Comparison of ENCODE assay signal across 12 cellular contexts in genomic region chr5:10789021-10789420, GRCh38. TPM values are rescaled to one million over a fixed set of nuclear protein-coding genes. Genes with fewer than 3 reads are reported as not detected.
A peak's percentile ranks its signal among the peaks of the same experiment; 100 is the strongest.
DNase-seq lines count a peak whose midpoint lies in the region; ATAC-seq and TF ChIP-seq lines count a peak whose summit lies in the region.
"Had no signal": no experiment of that assay in that cellular context is flagged by ENCODE, and none has a peak within 500 bp of the region (broad histone marks: within the 10 kb centered on the region; RNA-seq: fewer than 3 reads in every experiment).

No MANE protein-coding gene starts in this region.

- H3K4me3 ChIP-seq in IMR-90 (ENCODE audit: insufficient read depth, low read depth, low read length) (no peak overlapping the region), mesodermal cell (ENCODE audit: extremely low read depth, insufficient read depth, low read length, poor library complexity, severe bottlenecking) (no peak overlapping the region), aorta (ENCODE audit: low read length in 2 of 2) (no peak overlapping the region), HAP-1 (no peak overlapping the region)
- H3K4me3 ChIP-seq: dorsolateral prefrontal cortex had no signal

- H3K9me3 ChIP-seq in IMR-90 (ENCODE audit: control insufficient read depth, insufficient read depth, low read length) (no peaks in the 10 kb centered on the region), mesodermal cell (ENCODE audit: control insufficient read depth, low read length) (no peaks in the 10 kb centered on the region), aorta (ENCODE audit: control insufficient read depth, low read length) (no peaks in the 10 kb centered on the region), HAP-1 (no peaks in the 10 kb centered on the region)

- no peak for TF ChIP-seq CTCF in IMR-90 (conservative IDR thresholded peaks at IDR 0.05; ENCODE audit: low read depth, low read length)

- H3K27ac ChIP-seq in IMR-90 (ENCODE audit: insufficient read depth, low read length) (peak overlapping the region; percentile 79; the same call in 1 of the 2 replicates), mesodermal cell (ENCODE audit: low read depth, low read length, severe bottlenecking) (peak overlapping the region; percentile 78), aorta (ENCODE audit: low read depth in 1 of 2, low read length in 2 of 2) (no peak overlapping the region)
- H3K27ac ChIP-seq: KMS-11 had no signal

- H4K5ac ChIP-seq in IMR-90 (ENCODE audit: low read depth, low read length) = peak overlapping the region; percentile 19; the same call in 1 of the 2 replicates

- peak overlapping the region; percentile 86 for H2BK20ac ChIP-seq in IMR-90 (ENCODE audit: low read depth, low read length)

- intact Hi-C loops in IMR-90 (cut with micrococcal nuclease) (no loop called here), aorta (cut with DNase I) (no loop called here)

- H2BK120ac ChIP-seq in IMR-90 (ENCODE audit: low read depth, low read length) = peak overlapping the region; percentile 84

- peak overlapping the region; percentile 78 for H4K91ac ChIP-seq in IMR-90 (ENCODE audit: insufficient read depth, low read depth, low read length)

- CTCF ChIA-PET in IMR-90 (lab: Yijun Ruan, JAX) = interaction anchor here (0.9 kb wide), 1 partner anchor 17 kb away, joined by 3 read pairs; no protein-coding TSS in a partner anchor

- peaks cover 11% of the 10 kb centered on the region for H3K9me1 ChIP-seq in IMR-90 (ENCODE audit: insufficient read depth, low read length)

- BruUV-seq in IMR-90 (replicated peaks; lab: Mats Ljungman, UMichigan) = no TSS peak

- H3K9ac ChIP-seq in IMR-90 (ENCODE audit: low read depth, low read length) = no peak overlapping the region
- H3K9ac ChIP-seq: KMS-11 had no signal

- H2BK5ac ChIP-seq in IMR-90 (ENCODE audit: low read depth, low read length, poor library complexity, severe bottlenecking) = peak overlapping the region; percentile 68

- WGBS in IMR-90 (ENCODE audit: extremely low coverage in 2 of 2, insufficient read length in 1 of 2), 2 experiments = no CpG with 5 or more reads among the region's 3 CpGs
- 63 to 100% methylated on average over 1 to 2 of the region's 3 CpGs for WGBS in mesodermal cell (ENCODE audit: insufficient coverage in 2 of 2), 2 experiments
- WGBS in aorta, 2 donors = 44 to 48% methylated on average over 3 of the region's 3 CpGs

- H3K56ac ChIP-seq in IMR-90 (ENCODE audit: extremely low read depth, insufficient read depth, low read length) = peak overlapping the region; percentile 84; the same call in 1 of the 2 replicates

- POLR2A ChIA-PET in IMR-90 (lab: Charles Lee; ENCODE audit: unreplicated experiment) = no interaction called here

- H3K23ac ChIP-seq in IMR-90 (ENCODE audit: low read depth, low read length) = peak overlapping the region; percentile 27

- H2AK9ac ChIP-seq in IMR-90 (replicated peaks; ENCODE audit: low read depth, low read length, poor library complexity) = peak overlapping the region; percentile 25

- TF ChIP-seq RAD21 in IMR-90 (IDR thresholded peaks at IDR 0.05; ENCODE audit: low read length) = no peak; the same call in 1 of the 2 replicates

- H4K20me1 ChIP-seq in IMR-90 (ENCODE audit: insufficient read depth, low read length) = no peaks in the 10 kb centered on the region

- in situ Hi-C loops in IMR-90 (cut with MboI; ENCODE audit: low sequenced_read_pairs) = no loop called here
- in situ Hi-C loops in HAP-1 (cut with MboI; ENCODE audit: low sequenced_read_pairs) = no loop called here
- in situ Hi-C loops in KBM-7 (cut with MboI; ENCODE audit: low pct_unique_long_range_greater_than_20kb, low sequenced_read_pairs) = no loop called here

- peaks cover 11% of the 10 kb centered on the region for H3K4me1 ChIP-seq in IMR-90 (ENCODE audit: control insufficient read depth, insufficient read depth, low read length)
- peaks cover 26% of the 10 kb centered on the region for H3K4me1 ChIP-seq in mesodermal cell (ENCODE audit: control insufficient read depth, insufficient read depth, low read length, poor library complexity, severe bottlenecking)
- H3K4me1 ChIP-seq in aorta (ENCODE audit: control insufficient read depth in 1 of 2, insufficient read depth in 2 of 2, low read length in 2 of 2) = no peaks in the 10 kb centered on the region
- H3K4me1 ChIP-seq in HAP-1 = no peaks in the 10 kb centered on the region

- DNase-seq in IMR-90 (peak; percentile 92), brain pericyte (ENCODE audit: low read depth, low spot score) (peak; percentile 37), aorta (no peak), HAP-1 (ENCODE audit: low spot score in 2 of 2) (no peak), KBM-7 (no peak), DMS 273 treated with DMSO at 0.1 percent for 48 hours (lab: John Stamatoyannopoulos, UW) (no peak)
- DNase-seq: activated CD4-positive, alpha-beta T cell treated with anti-CD3 and anti-CD28 coated beads, Interleukin-2, amount 10 ng/mL, durations not matched to agents 24 days and 14 days; activated naive CD4-positive, alpha-beta T cell treated with Interleukin-2 at 50 U/mL for 16 hours; DND-41 had no signal

- 0 out of 2 replicates have a peak overlapping the region, but pooled peaks have one; percentile 6 for H3K4me2 ChIP-seq in IMR-90 (ENCODE audit: low read depth, low read length)
- H3K4me2 ChIP-seq: KMS-11 had no signal

- H2AFZ ChIP-seq in IMR-90 (replicated peaks; ENCODE audit: low read length, poor library complexity) = no peak overlapping the region

- no peaks in the 10 kb centered on the region for H3K27me3 ChIP-seq in IMR-90 (ENCODE audit: control insufficient read depth, insufficient read depth, low read length)
- H3K27me3 ChIP-seq in aorta (ENCODE audit: control insufficient read depth in 1 of 2, insufficient read depth in 2 of 2, low read length in 1 of 2) = no peaks in the 10 kb centered on the region
- H3K27me3 ChIP-seq in HAP-1 (ENCODE audit: low read depth) = no peaks in the 10 kb centered on the region
- H3K27me3 ChIP-seq: dorsolateral prefrontal cortex had no signal

- dilution Hi-C loops in IMR-90 (cut with HindIII; ENCODE audit: low sequenced_read_pairs, unreplicated experiment) = no loop called here

- H4K8ac ChIP-seq in IMR-90 (ENCODE audit: low read depth in 2 of 2, low read length in 2 of 2) = peak overlapping the region; percentile 9 to 73; a peak in 2 of 4 replicates

- peak overlapping the region; percentile 98 for H2BK15ac ChIP-seq in IMR-90 (ENCODE audit: low read depth, low read length)

- H3K36me3 ChIP-seq in IMR-90 (ENCODE audit: control insufficient read depth, insufficient read depth, low read length) (no peaks in the 10 kb centered on the region), mesodermal cell (ENCODE audit: control insufficient read depth, insufficient read depth, low read length) (no peaks in the 10 kb centered on the region), aorta (ENCODE audit: control insufficient read depth in 1 of 2, insufficient read depth in 2 of 2, low read length in 1 of 2) (no peaks in the 10 kb centered on the region), HAP-1 (replicated peaks) (no peaks in the 10 kb centered on the region)

- peak overlapping the region; percentile 50 for H3K18ac ChIP-seq in IMR-90 (ENCODE audit: low read depth, low read length)

- peak; percentile 85 for ATAC-seq in IMR-90 (ENCODE audit: low read depth)
- peak; percentile 64 for ATAC-seq in aorta (ENCODE audit: low FRiP score)

- peak overlapping the region; percentile 89 for H2AK5ac ChIP-seq in IMR-90 (ENCODE audit: low read depth, low read length)

- H3K14ac ChIP-seq in IMR-90 (replicated peaks; ENCODE audit: low read depth, low read length) = peak overlapping the region; percentile 70; the same call in 1 of the 2 replicates

- no peak for TF ChIP-seq POLR2A in IMR-90 (IDR thresholded peaks at IDR 0.05; ENCODE audit: low read depth, low read length)

- peak overlapping the region; percentile 79 for H3K4ac ChIP-seq in IMR-90 (ENCODE audit: low read depth, low read length)

- H3K79me1 ChIP-seq in IMR-90 (ENCODE audit: low read depth in 1 of 2, low read length in 2 of 2) = no peaks in the 10 kb centered on the region; a peak in 1 of 4 replicates

TF ChIP-seq in IMR-90, 13 proteins besides CTCF, POLR2A, EP300 and RAD21:
- TF ChIP-seq BHLHE40 (IDR thresholded peaks at IDR 0.05; ENCODE audit: low read depth, low read length) (peak; percentile 48), FOS (IDR thresholded peaks at IDR 0.05; ENCODE audit: low read depth, low read length) (peak; percentile 83), MAZ (IDR thresholded peaks at IDR 0.05; ENCODE audit: borderline replicate concordance, low read depth, low read length) (peak; percentile 39; the same call in 1 of the 2 replicates), ELK1 (IDR thresholded peaks at IDR 0.05; ENCODE audit: borderline replicate concordance, low read depth, low read length) (no peak)

RNA-seq across cellular contexts. Expression of gene DAP, which starts 28.0 kb away (rescaled TPM):
- total RNA-seq in IMR-90 (2012; rRNA removed) = 44.4 and 49.6 TPM in 2 replicates
- polyA plus RNA-seq in IMR-90 (2012; rRNA removed) = 152 and 189 TPM in 2 replicates
- polyA plus RNA-seq in IMR-90 (2012; cell fraction: cytosol; rRNA removed) = 160 and 237 TPM in 2 replicates
- polyA plus RNA-seq in IMR-90 (2012; cell fraction: nucleus; rRNA removed; ENCODE audit: low replicate concordance) = 88.2 and 89.8 TPM in 2 replicates
- polyA plus RNA-seq in mesodermal cell (2013, experiment 1 of 2) = 133 TPM
- polyA plus RNA-seq in mesodermal cell (2013, experiment 2 of 2) = 122 TPM
- total RNA-seq in aorta = 100 to 1,000 TPM; 117 to 122 TPM
- polyA plus RNA-seq in aorta = 100 to 1,000 TPM; 146 to 188 TPM

Comparison
In these comparisons a context has a peak if more than half of its experiments do, and no peak if none do; other contexts are left out.
1. DNase-seq: peak in IMR-90 (single experiment) and brain pericyte (single experiment); none in aorta (0 of 2), HAP-1 (0 of 2), KBM-7 (single experiment) and DMS 273 treated with DMSO at 0.1 percent for 48 hours (single experiment).
2. H3K27ac ChIP-seq: peak in IMR-90 (single experiment) and mesodermal cell (single experiment); none in aorta (0 of 2).